Comparison of ENCODE assay signal across 26 cellular contexts in the genomic region with DNA sequence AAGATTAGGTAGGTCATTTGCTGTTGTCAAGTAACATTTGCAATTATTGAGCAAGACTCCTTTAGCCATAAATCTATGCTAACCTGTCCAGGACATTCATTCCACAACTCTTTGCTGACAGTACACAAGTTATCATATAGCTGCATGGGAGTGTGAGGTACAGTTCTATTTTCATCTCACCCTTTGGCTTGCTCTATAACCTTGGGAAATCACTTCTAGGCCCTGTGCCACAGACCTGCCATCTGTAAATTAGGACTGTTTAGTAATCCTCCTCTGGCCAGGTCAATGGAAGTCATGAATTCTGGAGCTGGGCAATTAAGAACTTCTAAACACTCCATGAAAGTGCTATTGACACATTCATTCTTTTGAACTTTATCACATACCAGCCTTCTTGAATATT.
"Had no signal": no experiment of that assay in that cellular context is flagged by ENCODE, and none has a peak within 500 bp of the region (broad histone marks: within the 10 kb centered on the region; RNA-seq: fewer than 3 reads in every experiment).

No MANE protein-coding gene starts in this region.

- H3K36me3 ChIP-seq: MG63, SJSA1 had no signal

- H3K27ac ChIP-seq: KMS-11, SJSA1 had no signal

- H3K4me1 ChIP-seq: SJSA1 had no signal

- ATAC-seq: activated CD4-positive, CD25-positive, alpha-beta regulatory T cell treated with anti-CD3 and anti-CD28 coated beads, Interleukin-2, amount 50 U/mL, for 24 hours; activated CD8-positive, alpha-beta T cell treated with anti-CD3 and anti-CD28 coated beads for 36 hours; activated T-cell treated with anti-CD3 and anti-CD28 coated beads, Interleukin-2, amount 50 U/mL, for 72 hours; Panc1; SK-N-SH treated with all-trans-retinoic acid at 6 μM for 48 hours had no signal

- H3K4me3 ChIP-seq: MG63, SJSA1 had no signal

- H3K9me3 ChIP-seq: MG63, SJSA1 had no signal

- DNase-seq: activated CD4-positive, alpha-beta T cell treated with anti-CD3 and anti-CD28 coated beads for 4 hours; activated CD8-positive, alpha-beta memory T cell treated with anti-CD3 and anti-CD28 coated beads, Interleukin-2, amount 50 U/mL, for 4 hours; activated CD8-positive, alpha-beta T cell treated with anti-CD3 and anti-CD28 coated beads for 36 hours; activated gamma-delta T cell treated with Interleukin-2 at 50 U/mL for 16 hours; activated naive CD4-positive, alpha-beta T cell treated with anti-CD3 and anti-CD28 coated beads, Interleukin-2, amount 10 ng/mL, durations not matched to agents 7 days and 5 days; activated naive CD8-positive, alpha-beta T cell treated with anti-CD3 and anti-CD28 coated beads for 36 hours; activated T-cell treated with anti-CD3 and anti-CD28 coated beads, Interleukin-2, amount 50 U/mL, for 72 hours; anterior cingulate cortex; MG63; MV-4-11; NCI-H1092 treated with DMSO at 0.1 percent for 48 hours; NCI-H1417 treated with DMSO at 0.1 percent for 48 hours; NCI-H1694; NCI-H2029 treated with DMSO at 0.1 percent for 48 hours; NCI-H510A treated with DMSO at 0.1 percent for 48 hours; NCI-H69; NK-92 treated with Interleukin-12 subunit alpha and Interleukin-12 subunit beta, amount 100 ng/mL, for 24 hours; OCI-M1; RPMI8226; SHP77; SW 1271 had no signal
